In the genomic region with DNA sequence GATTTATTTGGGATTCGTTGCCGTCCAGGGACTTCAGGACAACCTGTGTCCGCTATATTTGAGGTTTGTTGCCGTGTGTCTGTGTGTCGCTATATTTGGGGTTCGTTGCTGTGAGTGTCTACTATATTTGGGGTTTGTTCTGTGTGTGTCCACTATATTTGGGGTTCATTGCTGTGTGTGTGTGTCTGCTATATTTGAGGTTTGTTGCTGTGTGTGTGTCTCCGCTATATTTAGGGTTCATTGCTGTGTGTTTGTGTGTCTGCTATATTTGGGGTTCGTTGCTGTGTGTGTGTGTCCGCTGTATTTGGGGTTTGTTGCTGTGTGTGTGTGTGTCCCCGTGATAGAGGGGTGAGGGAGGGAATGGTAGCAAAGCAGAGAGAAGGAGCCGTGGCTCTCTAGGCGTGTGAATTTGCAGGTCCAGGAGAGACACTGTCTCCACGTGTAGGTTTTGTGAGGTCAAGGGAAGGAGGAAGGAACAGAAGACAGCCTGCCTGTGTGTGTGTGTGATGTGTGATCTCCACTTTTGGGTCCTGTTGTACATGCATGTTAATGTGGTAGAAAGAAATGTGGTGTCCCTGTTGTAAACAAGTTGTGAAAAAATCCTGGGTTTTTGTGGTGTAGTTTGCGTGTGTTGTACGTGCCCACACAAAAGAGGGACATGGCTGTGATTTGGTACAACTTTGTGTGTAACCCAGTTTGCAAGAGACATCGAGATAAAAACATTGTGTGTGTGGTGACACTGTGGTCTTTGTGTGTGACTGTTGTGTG, we compare ENCODE assay signal across 1 cellular context.
TF ChIP-seq lines count a peak whose summit lies in the region.

No MANE protein-coding gene starts in this region.

TF ChIP-seq in K562, 482 proteins besides CTCF, POLR2A, EP300 and RAD21 (continued from another document and continues in another):
- TF ChIP-seq, protein P1, sequence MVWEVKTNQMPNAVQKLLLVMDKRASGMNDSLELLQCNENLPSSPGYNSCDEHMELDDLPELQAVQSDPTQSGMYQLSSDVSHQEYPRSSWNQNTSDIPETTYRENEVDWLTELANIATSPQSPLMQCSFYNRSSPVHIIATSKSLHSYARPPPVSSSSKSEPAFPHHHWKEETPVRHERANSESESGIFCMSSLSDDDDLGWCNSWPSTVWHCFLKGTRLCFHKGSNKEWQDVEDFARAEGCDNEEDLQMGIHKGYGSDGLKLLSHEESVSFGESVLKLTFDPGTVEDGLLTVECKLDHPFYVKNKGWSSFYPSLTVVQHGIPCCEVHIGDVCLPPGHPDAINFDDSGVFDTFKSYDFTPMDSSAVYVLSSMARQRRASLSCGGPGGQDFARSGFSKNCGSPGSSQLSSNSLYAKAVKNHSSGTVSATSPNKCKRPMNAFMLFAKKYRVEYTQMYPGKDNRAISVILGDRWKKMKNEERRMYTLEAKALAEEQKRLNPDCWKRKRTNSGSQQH (CRISPR knock-in tag; IDR thresholded peaks at IDR 0.05), result peak; percentile 64; the same call in 1 of the 2 replicates
- TF ChIP-seq, protein P2, sequence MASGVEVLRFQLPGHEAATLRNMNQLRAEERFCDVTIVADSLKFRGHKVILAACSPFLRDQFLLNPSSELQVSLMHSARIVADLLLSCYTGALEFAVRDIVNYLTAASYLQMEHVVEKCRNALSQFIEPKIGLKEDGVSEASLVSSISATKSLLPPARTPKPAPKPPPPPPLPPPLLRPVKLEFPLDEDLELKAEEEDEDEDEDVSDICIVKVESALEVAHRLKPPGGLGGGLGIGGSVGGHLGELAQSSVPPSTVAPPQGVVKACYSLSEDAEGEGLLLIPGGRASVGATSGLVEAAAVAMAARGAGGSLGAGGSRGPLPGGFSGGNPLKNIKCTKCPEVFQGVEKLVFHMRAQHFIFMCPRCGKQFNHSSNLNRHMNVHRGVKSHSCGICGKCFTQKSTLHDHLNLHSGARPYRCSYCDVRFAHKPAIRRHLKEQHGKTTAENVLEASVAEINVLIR (CRISPR knock-in tag; IDR thresholded peaks at IDR 0.05), result no peak
- TF ChIP-seq ZNF311 (CRISPR knock-in tag; IDR thresholded peaks at IDR 0.05), result no peak
- TF ChIP-seq CBX1 (IDR thresholded peaks at IDR 0.05; ENCODE audit: low read depth), result no peak
- TF ChIP-seq TAF7 (tag; IDR thresholded peaks at IDR 0.05), result no peak
- peak; percentile 7; the same call in 1 of the 2 replicates for TF ChIP-seq BCOR (IDR thresholded peaks at IDR 0.05)
- no peak for TF ChIP-seq PPARD (CRISPR knock-in tag; IDR thresholded peaks at IDR 0.05)
- no peak for TF ChIP-seq KDM2B (CRISPR knock-in tag; IDR thresholded peaks at IDR 0.05)
- 0 out of 2 replicates have a peak, but pooled peaks have one; percentile 27 for TF ChIP-seq CAMTA2 (CRISPR knock-in tag; conservative IDR thresholded peaks at IDR 0.05)
- no peak for TF ChIP-seq ZNF23 (CRISPR knock-in tag; IDR thresholded peaks at IDR 0.05)
- TF ChIP-seq ADNP (tag; IDR thresholded peaks at IDR 0.05), result no peak
- TF ChIP-seq, protein P3, sequence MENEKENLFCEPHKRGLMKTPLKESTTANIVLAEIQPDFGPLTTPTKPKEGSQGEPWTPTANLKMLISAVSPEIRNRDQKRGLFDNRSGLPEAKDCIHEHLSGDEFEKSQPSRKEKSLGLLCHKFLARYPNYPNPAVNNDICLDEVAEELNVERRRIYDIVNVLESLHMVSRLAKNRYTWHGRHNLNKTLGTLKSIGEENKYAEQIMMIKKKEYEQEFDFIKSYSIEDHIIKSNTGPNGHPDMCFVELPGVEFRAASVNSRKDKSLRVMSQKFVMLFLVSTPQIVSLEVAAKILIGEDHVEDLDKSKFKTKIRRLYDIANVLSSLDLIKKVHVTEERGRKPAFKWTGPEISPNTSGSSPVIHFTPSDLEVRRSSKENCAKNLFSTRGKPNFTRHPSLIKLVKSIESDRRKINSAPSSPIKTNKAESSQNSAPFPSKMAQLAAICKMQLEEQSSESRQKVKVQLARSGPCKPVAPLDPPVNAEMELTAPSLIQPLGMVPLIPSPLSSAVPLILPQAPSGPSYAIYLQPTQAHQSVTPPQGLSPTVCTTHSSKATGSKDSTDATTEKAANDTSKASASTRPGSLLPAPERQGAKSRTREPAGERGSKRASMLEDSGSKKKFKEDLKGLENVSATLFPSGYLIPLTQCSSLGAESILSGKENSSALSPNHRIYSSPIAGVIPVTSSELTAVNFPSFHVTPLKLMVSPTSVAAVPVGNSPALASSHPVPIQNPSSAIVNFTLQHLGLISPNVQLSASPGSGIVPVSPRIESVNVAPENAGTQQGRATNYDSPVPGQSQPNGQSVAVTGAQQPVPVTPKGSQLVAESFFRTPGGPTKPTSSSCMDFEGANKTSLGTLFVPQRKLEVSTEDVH (IDR thresholded peaks at IDR 0.05; ENCODE audit: low read depth, partially characterized antibody), result no peak
- TF ChIP-seq, protein P4, sequence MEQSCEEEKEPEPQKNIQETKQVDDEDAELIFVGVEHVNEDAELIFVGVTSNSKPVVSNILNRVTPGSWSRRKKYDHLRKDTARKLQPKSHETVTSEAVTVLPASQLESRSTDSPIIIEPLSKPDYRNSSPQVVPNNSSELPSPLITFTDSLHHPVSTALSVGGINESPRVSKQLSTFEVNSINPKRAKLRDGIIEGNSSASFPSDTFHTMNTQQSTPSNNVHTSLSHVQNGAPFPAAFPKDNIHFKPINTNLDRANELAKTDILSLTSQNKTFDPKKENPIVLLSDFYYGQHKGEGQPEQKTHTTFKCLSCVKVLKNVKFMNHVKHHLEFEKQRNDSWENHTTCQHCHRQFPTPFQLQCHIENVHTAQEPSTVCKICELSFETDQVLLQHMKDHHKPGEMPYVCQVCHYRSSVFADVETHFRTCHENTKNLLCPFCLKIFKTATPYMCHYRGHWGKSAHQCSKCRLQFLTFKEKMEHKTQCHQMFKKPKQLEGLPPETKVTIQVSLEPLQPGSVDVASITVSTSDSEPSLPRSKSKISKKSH (CRISPR knock-in tag; IDR thresholded peaks at IDR 0.05), result no peak
- 0 out of 2 replicates have a peak, but pooled peaks have one; percentile 1 for TF ChIP-seq ZNF316 (IDR thresholded peaks at IDR 0.05)
- TF ChIP-seq ZFP30 (CRISPR knock-in tag; IDR thresholded peaks at IDR 0.05; ENCODE audit: borderline replicate concordance), result no peak
- TF ChIP-seq POLR3A (IDR thresholded peaks at IDR 0.05; ENCODE audit: borderline replicate concordance, extremely low read depth, insufficient read depth, insufficient read length), result no peak
- no peak for TF ChIP-seq CBFA2T2 (conservative IDR thresholded peaks at IDR 0.05)
- TF ChIP-seq PHF20 (IDR thresholded peaks at IDR 0.05; ENCODE audit: partially characterized antibody), result no peak
- TF ChIP-seq NR3C1 (CRISPR knock-in tag; IDR thresholded peaks at IDR 0.05), result no peak
- TF ChIP-seq, protein P5, sequence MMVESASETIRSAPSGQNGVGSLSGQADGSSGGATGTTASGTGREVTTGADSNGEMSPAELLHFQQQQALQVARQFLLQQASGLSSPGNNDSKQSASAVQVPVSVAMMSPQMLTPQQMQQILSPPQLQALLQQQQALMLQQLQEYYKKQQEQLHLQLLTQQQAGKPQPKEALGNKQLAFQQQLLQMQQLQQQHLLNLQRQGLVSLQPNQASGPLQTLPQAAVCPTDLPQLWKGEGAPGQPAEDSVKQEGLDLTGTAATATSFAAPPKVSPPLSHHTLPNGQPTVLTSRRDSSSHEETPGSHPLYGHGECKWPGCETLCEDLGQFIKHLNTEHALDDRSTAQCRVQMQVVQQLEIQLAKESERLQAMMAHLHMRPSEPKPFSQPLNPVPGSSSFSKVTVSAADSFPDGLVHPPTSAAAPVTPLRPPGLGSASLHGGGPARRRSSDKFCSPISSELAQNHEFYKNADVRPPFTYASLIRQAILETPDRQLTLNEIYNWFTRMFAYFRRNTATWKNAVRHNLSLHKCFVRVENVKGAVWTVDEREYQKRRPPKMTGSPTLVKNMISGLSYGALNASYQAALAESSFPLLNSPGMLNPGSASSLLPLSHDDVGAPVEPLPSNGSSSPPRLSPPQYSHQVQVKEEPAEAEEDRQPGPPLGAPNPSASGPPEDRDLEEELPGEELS (CRISPR knock-in tag; IDR thresholded peaks at IDR 0.05; ENCODE audit: borderline replicate concordance), result peak; percentile 61; the same call in 1 of the 2 replicates
- TF ChIP-seq RB1 (IDR thresholded peaks at IDR 0.05; ENCODE audit: low read depth), result no peak
- TF ChIP-seq, protein P6, sequence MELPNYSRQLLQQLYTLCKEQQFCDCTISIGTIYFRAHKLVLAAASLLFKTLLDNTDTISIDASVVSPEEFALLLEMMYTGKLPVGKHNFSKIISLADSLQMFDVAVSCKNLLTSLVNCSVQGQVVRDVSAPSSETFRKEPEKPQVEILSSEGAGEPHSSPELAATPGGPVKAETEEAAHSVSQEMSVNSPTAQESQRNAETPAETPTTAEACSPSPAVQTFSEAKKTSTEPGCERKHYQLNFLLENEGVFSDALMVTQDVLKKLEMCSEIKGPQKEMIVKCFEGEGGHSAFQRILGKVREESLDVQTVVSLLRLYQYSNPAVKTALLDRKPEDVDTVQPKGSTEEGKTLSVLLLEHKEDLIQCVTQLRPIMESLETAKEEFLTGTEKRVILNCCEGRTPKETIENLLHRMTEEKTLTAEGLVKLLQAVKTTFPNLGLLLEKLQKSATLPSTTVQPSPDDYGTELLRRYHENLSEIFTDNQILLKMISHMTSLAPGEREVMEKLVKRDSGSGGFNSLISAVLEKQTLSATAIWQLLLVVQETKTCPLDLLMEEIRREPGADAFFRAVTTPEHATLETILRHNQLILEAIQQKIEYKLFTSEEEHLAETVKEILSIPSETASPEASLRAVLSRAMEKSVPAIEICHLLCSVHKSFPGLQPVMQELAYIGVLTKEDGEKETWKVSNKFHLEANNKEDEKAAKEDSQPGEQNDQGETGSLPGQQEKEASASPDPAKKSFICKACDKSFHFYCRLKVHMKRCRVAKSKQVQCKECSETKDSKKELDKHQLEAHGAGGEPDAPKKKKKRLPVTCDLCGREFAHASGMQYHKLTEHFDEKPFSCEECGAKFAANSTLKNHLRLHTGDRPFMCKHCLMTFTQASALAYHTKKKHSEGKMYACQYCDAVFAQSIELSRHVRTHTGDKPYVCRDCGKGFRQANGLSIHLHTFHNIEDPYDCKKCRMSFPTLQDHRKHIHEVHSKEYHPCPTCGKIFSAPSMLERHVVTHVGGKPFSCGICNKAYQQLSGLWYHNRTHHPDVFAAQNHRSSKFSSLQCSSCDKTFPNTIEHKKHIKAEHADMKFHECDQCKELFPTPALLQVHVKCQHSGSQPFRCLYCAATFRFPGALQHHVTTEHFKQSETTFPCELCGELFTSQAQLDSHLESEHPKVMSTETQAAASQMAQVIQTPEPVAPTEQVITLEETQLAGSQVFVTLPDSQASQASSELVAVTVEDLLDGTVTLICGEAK (IDR thresholded peaks at IDR 0.05), result peak; percentile 76
- TF ChIP-seq, protein P6 (CRISPR knock-in tag; IDR thresholded peaks at IDR 0.05), result 0 out of 2 replicates have a peak, but pooled peaks have one; percentile 7
- no peak for TF ChIP-seq BMI1 (IDR thresholded peaks at IDR 0.05; ENCODE audit: low read length)
- TF ChIP-seq SIRT6 (IDR thresholded peaks at IDR 0.05; ENCODE audit: low read depth, low read length), result no peak
- TF ChIP-seq SMARCA5 (IDR thresholded peaks at IDR 0.05), result 0 out of 2 replicates have a peak, but pooled peaks have one; percentile 11
- no peak for TF ChIP-seq GTF2E2 (tag; IDR thresholded peaks at IDR 0.05)
- TF ChIP-seq, protein P7, sequence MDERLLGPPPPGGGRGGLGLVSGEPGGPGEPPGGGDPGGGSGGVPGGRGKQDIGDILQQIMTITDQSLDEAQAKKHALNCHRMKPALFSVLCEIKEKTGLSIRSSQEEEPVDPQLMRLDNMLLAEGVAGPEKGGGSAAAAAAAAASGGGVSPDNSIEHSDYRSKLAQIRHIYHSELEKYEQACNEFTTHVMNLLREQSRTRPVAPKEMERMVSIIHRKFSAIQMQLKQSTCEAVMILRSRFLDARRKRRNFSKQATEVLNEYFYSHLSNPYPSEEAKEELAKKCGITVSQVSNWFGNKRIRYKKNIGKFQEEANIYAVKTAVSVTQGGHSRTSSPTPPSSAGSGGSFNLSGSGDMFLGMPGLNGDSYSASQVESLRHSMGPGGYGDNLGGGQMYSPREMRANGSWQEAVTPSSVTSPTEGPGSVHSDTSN (CRISPR knock-in tag; IDR thresholded peaks at IDR 0.05; ENCODE audit: low read depth), result no peak
- TF ChIP-seq, protein P7 (tag; conservative IDR thresholded peaks at IDR 0.05; ENCODE audit: low read depth), result no peak; the same call in none of the 2 replicates
- peak; percentile 42; the same call in 1 of the 2 replicates for TF ChIP-seq EHMT2 (IDR thresholded peaks at IDR 0.05)
- TF ChIP-seq BRD9 (IDR thresholded peaks at IDR 0.05; ENCODE audit: low read depth, partially characterized antibody), result no peak
- 0 out of 2 replicates have a peak, but pooled peaks have one; percentile 64 for TF ChIP-seq OTX1 (CRISPR knock-in tag; IDR thresholded peaks at IDR 0.05)
